In the genomic region with DNA sequence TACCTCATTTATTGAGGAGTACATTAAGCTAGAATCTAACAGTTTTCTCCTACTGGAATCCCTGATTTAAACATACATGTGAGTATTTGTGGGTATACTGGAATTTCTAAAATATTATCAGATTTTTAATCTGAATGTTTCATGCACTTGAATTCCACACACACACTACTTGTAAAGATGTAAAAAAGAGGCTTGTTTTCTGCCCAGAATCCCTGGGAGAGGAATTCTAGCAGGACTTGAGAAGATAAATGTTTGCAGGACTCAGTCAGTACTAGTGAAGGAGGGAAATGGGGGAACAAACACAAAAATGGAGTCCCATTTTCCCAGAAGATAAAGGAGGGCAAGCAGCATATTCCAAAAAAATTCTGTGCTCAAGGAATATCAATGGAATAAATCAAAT, we compare ENCODE assay signal across 18 cellular contexts.
"Had no signal": no experiment of that assay in that cellular context is flagged by ENCODE, and none has a peak within 500 bp of the region (broad histone marks: within the 10 kb centered on the region; RNA-seq: fewer than 3 reads in every experiment).

No MANE protein-coding gene starts in this region.

- H3K27me3 ChIP-seq: cardiac muscle cell, foreskin keratinocyte, neural progenitor cell, ovary, right lobe of liver, spleen had no signal

- H3K4me3 ChIP-seq: cardiac muscle cell, lung, neural progenitor cell, ovary, right lobe of liver, spleen had no signal

- H3K27ac ChIP-seq: epithelial cell of prostate, foreskin keratinocyte, neural progenitor cell, ovary, right lobe of liver had no signal

- H3K36me3 ChIP-seq: cardiac muscle cell, neural progenitor cell, ovary, right lobe of liver, spleen, thoracic aorta had no signal

- H2AFZ ChIP-seq: neural progenitor cell had no signal

- DNase-seq: activated CD4-positive, alpha-beta T cell treated with anti-CD3 and anti-CD28 coated beads, Interleukin-2, amount 50 U/mL, for 4 hours; activated gamma-delta T cell treated with Interleukin-2 at 50 U/mL for 16 hours; dermis blood vessel endothelial cell; foreskin keratinocyte; hippocampal formation; ovary; right lobe of liver; spleen; stimulated activated CD4-positive, alpha-beta T cell treated with anti-CD3 and anti-CD28 coated beads, Interleukin-4, amount 100 ng/mL, for 4 hours; T-helper 1 cell had no signal

- ATAC-seq: activated CD4-positive, CD25-positive, alpha-beta regulatory T cell treated with anti-CD3 and anti-CD28 coated beads, Interleukin-2, amount 50 U/mL, for 24 hours; activated naive CD4-positive, alpha-beta T cell treated with anti-CD3 and anti-CD28 coated beads, Interleukin-2, amount 50 U/mL, for 72 hours; foreskin keratinocyte; right lobe of liver; stimulated activated memory B cell treated with anti-CD40 and anti-IgM and Interleukin-4, amounts not matched to agents 10 μg/mL and 1 μg/mL and 100 μg/mL, for 72 hours had no signal

- H3K4me1 ChIP-seq: neural progenitor cell had no signal

- H3K9ac ChIP-seq: neural progenitor cell had no signal

- H3K4me2 ChIP-seq: neural progenitor cell had no signal

- H3K9me3 ChIP-seq: ovary, right lobe of liver, spleen, thoracic aorta had no signal
